Comparison of ENCODE assay signal across 8 cellular contexts in genomic region chr17:64506576-64507417, GRCh38. TPM values are rescaled to one million over a fixed set of nuclear protein-coding genes. Genes with fewer than 3 reads are reported as not detected.
DNase-seq lines count a peak whose midpoint lies in the region; ATAC-seq and TF ChIP-seq lines count a peak whose summit lies in the region.

Gene CEP95, plus strand, starts transcription at chr17:64506977. Its CDS starts 121 bp downstream, at chr17:64507098.

- DNase-seq in NCI-H774 (lab: John Stamatoyannopoulos, UW) (peak; percentile 97), dermis blood vessel endothelial cell (peak; percentile 98), lower lobe of right lung (peak; percentile 97)
- peak; percentile 94 for DNase-seq in activated CD4-positive, alpha-beta T cell treated with anti-CD3 and anti-CD28 coated beads, Interleukin-2, amount 50 U/mL, for 4 hours
- DNase-seq in stimulated activated CD4-positive, alpha-beta T cell treated with anti-CD3 and anti-CD28 coated beads, TNF-alpha, amount 100 ng/mL, for 1 hour (ENCODE audit: low read depth in 3 of 3, low spot score in 1 of 3), result peak; percentile 86 to 94 (median 86)

- no peak for TF ChIP-seq CTCF in C4-2B (conservative IDR thresholded peaks at IDR 0.05)
- TF ChIP-seq CTCF in lower lobe of right lung (IDR thresholded peaks at IDR 0.05), result no peak

- intact Hi-C loops in lower lobe of right lung (cut with DNase I), result no loop called here

- peaks cover 50% of the 10 kb centered on the region for H3K4me1 ChIP-seq in lower lobe of right lung

- ATAC-seq in GM19372 (IDR thresholded peaks at IDR 0.05; ENCODE audit: low read depth, unreplicated experiment), result peak; percentile 58
- ATAC-seq in HG03521 (IDR thresholded peaks at IDR 0.05; ENCODE audit: unreplicated experiment), result peak; percentile 55
- peak; percentile 84 to 91 for ATAC-seq in lower lobe of right lung

- H3K27ac ChIP-seq in C4-2B, result peak within 1 kb of the TSS; percentile 98
- peak within 1 kb of the TSS; percentile 100 for H3K27ac ChIP-seq in lower lobe of right lung

- H3K9me3 ChIP-seq in lower lobe of right lung, result no peaks in the 10 kb centered on the region

- H3K27me3 ChIP-seq in lower lobe of right lung (ENCODE audit: low read depth), result no peaks in the 10 kb centered on the region

- H3K36me3 ChIP-seq in lower lobe of right lung, result peaks cover 65% of the 10 kb centered on the region

- peak within 1 kb of the TSS; percentile 80 for H3K4me3 ChIP-seq in lower lobe of right lung

RNA-seq across cellular contexts. Expression of gene CEP95, which starts in this region (rescaled TPM):
- total RNA-seq in dermis blood vessel endothelial cell (16.1 and 23.1 TPM in 2 replicates), lower lobe of right lung (34.2 TPM)

Comparison
In these comparisons a context has a peak if more than half of its experiments do, and no peak if none do; other contexts are left out.
1. Peak in every context shown above with its lines: DNase-seq, ATAC-seq, H3K4me3 ChIP-seq and H3K27ac ChIP-seq.